In the genomic region with DNA sequence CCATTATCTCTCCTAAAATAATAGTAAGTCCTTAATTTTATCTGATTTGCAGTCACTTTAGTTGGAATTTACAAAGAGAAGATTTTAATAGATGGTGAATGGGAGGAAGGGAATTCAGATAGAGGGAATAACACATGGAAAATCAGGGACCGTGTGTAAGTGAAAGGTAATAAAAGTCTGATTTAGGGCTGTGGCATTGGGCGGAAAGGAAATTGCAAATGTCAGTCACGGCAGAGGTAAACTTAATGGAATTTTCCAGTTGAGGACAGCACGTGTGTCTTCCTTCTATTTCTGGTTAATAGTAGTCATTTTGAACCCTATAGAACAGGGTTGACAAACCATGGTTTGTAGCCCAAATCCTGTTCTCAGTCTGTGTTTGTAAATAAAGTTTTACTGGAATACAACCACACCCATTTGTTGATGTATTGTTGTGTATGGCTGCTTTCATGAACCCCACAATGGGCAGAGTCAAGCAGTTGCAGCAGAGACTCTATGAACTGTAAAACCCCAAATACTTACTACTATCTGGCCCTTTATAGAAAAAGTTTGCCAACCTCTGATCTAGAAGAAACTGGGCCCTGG, we compare ENCODE assay signal across 18 cellular contexts. TPM values are rescaled to one million over a fixed set of nuclear protein-coding genes. Genes with fewer than 3 reads are reported as not detected.
A peak's percentile ranks its signal among the peaks of the same experiment; 100 is the strongest.
DNase-seq lines count a peak whose midpoint lies in the region; ATAC-seq and TF ChIP-seq lines count a peak whose summit lies in the region.
"Had no signal": no experiment of that assay in that cellular context is flagged by ENCODE, and none has a peak within 500 bp of the region (broad histone marks: within the 10 kb centered on the region; RNA-seq: fewer than 3 reads in every experiment).

No MANE protein-coding gene starts in this region.

- peaks cover 77% of the 10 kb centered on the region for H3K4me1 ChIP-seq in OCI-LY1 (ENCODE audit: insufficient read depth, low read length, severe bottlenecking)
- H3K4me1 ChIP-seq in smooth muscle cell (ENCODE audit: low read depth), result peaks cover 9% of the 10 kb centered on the region

- H3K4me3 Mint-ChIP-seq in activated T-cell treated with anti-CD3 and anti-CD28 coated beads, Interleukin-2, amount 50 U/mL, for 72 hours, result peak overlapping the region; percentile 7 to 66
- H3K4me3 Mint-ChIP-seq in activated naive CD8-positive, alpha-beta T cell treated with anti-CD3 and anti-CD28 coated beads, Interleukin-2, amount 50 U/mL, for 24 hours, result peak overlapping the region; percentile 65
- H3K4me3 Mint-ChIP-seq in chondrocyte (ENCODE audit: unreplicated experiment), result no peak overlapping the region
- H3K4me3 Mint-ChIP-seq: endodermal cell, H9 had no signal

- H3K36me3 ChIP-seq in OCI-LY1 (ENCODE audit: insufficient read depth, low read length) (peaks cover 8% of the 10 kb centered on the region; the same call in 1 of the 2 replicates), smooth muscle cell (ENCODE audit: low read depth) (no peaks in the 10 kb centered on the region)
- H3K36me3 ChIP-seq: left ventricle myocardium inferior had no signal

- peak overlapping the region; percentile 63 for H3K27ac ChIP-seq in OCI-LY1 (ENCODE audit: low read depth, low read length, poor library complexity, severe bottlenecking)
- H3K27ac ChIP-seq in smooth muscle cell (ENCODE audit: low read depth), result peak overlapping the region; percentile 60
- H3K27ac ChIP-seq: left ventricle myocardium inferior, testis had no signal

- H3K4me3 ChIP-seq in OCI-LY1 (ENCODE audit: low read depth, low read length, poor library complexity, severe bottlenecking), result no peak overlapping the region
- H3K4me3 ChIP-seq in smooth muscle cell, result no peak overlapping the region
- H3K4me3 ChIP-seq: left ventricle myocardium inferior, testis had no signal

- no peaks in the 10 kb centered on the region for H3K27me3 Mint-ChIP-seq in activated T-cell treated with anti-CD3 and anti-CD28 coated beads, Interleukin-2, amount 50 U/mL, for 72 hours (ENCODE audit: low read depth)
- H3K27me3 Mint-ChIP-seq in activated naive CD8-positive, alpha-beta T cell treated with anti-CD3 and anti-CD28 coated beads, Interleukin-2, amount 50 U/mL, for 24 hours, result no peaks in the 10 kb centered on the region
- no peaks in the 10 kb centered on the region for H3K27me3 Mint-ChIP-seq in chondrocyte (ENCODE audit: low read depth)

- H3F3A ChIP-seq in OCI-LY1 (ENCODE audit: insufficient read depth, low read length), result no peaks in the 10 kb centered on the region
- peaks cover 17% of the 10 kb centered on the region for H3F3A ChIP-seq in smooth muscle cell (ENCODE audit: low read depth)

- H3K27ac Mint-ChIP-seq in activated T-cell treated with anti-CD3 and anti-CD28 coated beads, Interleukin-2, amount 50 U/mL, for 72 hours, result peak overlapping the region; percentile 96
- peak overlapping the region; percentile 90 for H3K27ac Mint-ChIP-seq in activated naive CD8-positive, alpha-beta T cell treated with anti-CD3 and anti-CD28 coated beads, Interleukin-2, amount 50 U/mL, for 24 hours
- H3K27ac Mint-ChIP-seq in chondrocyte (ENCODE audit: unreplicated experiment), result no peak overlapping the region
- H3K27ac Mint-ChIP-seq: endodermal cell, H9 had no signal

- H3K9me3 Mint-ChIP-seq in activated T-cell treated with anti-CD3 and anti-CD28 coated beads, Interleukin-2, amount 50 U/mL, for 72 hours, result peaks cover 0 to 2% of the 10 kb centered on the region in 2 donors
- no peaks in the 10 kb centered on the region for H3K9me3 Mint-ChIP-seq in activated naive CD8-positive, alpha-beta T cell treated with anti-CD3 and anti-CD28 coated beads, Interleukin-2, amount 50 U/mL, for 24 hours
- H3K9me3 Mint-ChIP-seq in chondrocyte (ENCODE audit: low read depth), result no peaks in the 10 kb centered on the region
- H3K9me3 Mint-ChIP-seq: endodermal cell, H9 had no signal

- ATAC-seq in activated T-cell treated with anti-CD3 and anti-CD28 coated beads, Interleukin-2, amount 50 U/mL, for 72 hours (replicated peaks in 1 of 2), result no peak
- ATAC-seq in activated naive CD8-positive, alpha-beta T cell treated with anti-CD3 and anti-CD28 coated beads, Interleukin-2, amount 50 U/mL, for 24 hours, result no peak
- ATAC-seq in GM21723 (IDR thresholded peaks at IDR 0.05; ENCODE audit: unreplicated experiment) (no peak), GM21786 (IDR thresholded peaks at IDR 0.05; ENCODE audit: unreplicated experiment) (no peak)

- peak overlapping the region; percentile 25 for H3K4me2 ChIP-seq in OCI-LY1 (ENCODE audit: low read length)
- H3K4me2 ChIP-seq in smooth muscle cell, result no peak overlapping the region

- 66% methylated on average over 4 of the region's 4 CpGs for WGBS in smooth muscle cell (ENCODE audit: low lambda C conversion rate)

- DNase-seq in activated T-cell treated with anti-CD3 and anti-CD28 coated beads, Interleukin-2, amount 50 U/mL, for 72 hours, result no peak
- DNase-seq in activated T-cell treated with anti-CD3 and anti-CD28 coated beads for 4 hours (no peak), smooth muscle cell (lab: John Stamatoyannopoulos, UW; ENCODE audit: unreplicated experiment) (no peak), chondrocyte (ENCODE audit: low spot score) (no peak)
- DNase-seq in activated naive CD8-positive, alpha-beta T cell treated with anti-CD3 and anti-CD28 coated beads, Interleukin-2, amount 50 U/mL, for 24 hours, result no peak
- DNase-seq: activated effector memory CD4-positive, alpha-beta T cell treated with Interleukin-2 at 50 U/mL for 16 hours; endodermal cell; H9; left ventricle myocardium inferior; NCI-H1105; NCI-H524 treated with DMSO at 0.1 percent for 48 hours; SW 1271; testis had no signal

- H2AFZ ChIP-seq in OCI-LY1 (ENCODE audit: low read length) (no peak overlapping the region), smooth muscle cell (ENCODE audit: low read depth) (no peak overlapping the region)

- no peaks in the 10 kb centered on the region for H3K27me3 ChIP-seq in OCI-LY1 (ENCODE audit: insufficient read depth, low read length)
- no peaks in the 10 kb centered on the region for H3K27me3 ChIP-seq in smooth muscle cell (ENCODE audit: low read depth)
- H3K27me3 ChIP-seq: testis had no signal

- no peaks in the 10 kb centered on the region for H3K9me2 ChIP-seq in OCI-LY1 (ENCODE audit: low read depth, low read length)

- H3K9me3 ChIP-seq in OCI-LY1 (ENCODE audit: low read length) (no peaks in the 10 kb centered on the region), smooth muscle cell (replicated peaks; ENCODE audit: low read depth) (no peaks in the 10 kb centered on the region)
- H3K9me3 ChIP-seq: left ventricle myocardium inferior, testis had no signal

- H3K36me3 Mint-ChIP-seq in activated T-cell treated with anti-CD3 and anti-CD28 coated beads, Interleukin-2, amount 50 U/mL, for 72 hours (ENCODE audit: insufficient read depth in 2 of 2), result peaks cover 4 to 13% of the 10 kb centered on the region in 2 donors
- peaks cover 17% of the 10 kb centered on the region for H3K36me3 Mint-ChIP-seq in activated naive CD8-positive, alpha-beta T cell treated with anti-CD3 and anti-CD28 coated beads, Interleukin-2, amount 50 U/mL, for 24 hours (ENCODE audit: low read depth)
- peaks cover 4% of the 10 kb centered on the region for H3K36me3 Mint-ChIP-seq in chondrocyte (ENCODE audit: low read depth)

- peaks cover 35% of the 10 kb centered on the region for H3K79me2 ChIP-seq in OCI-LY1 (ENCODE audit: insufficient read depth, low read length)
- H3K79me2 ChIP-seq in smooth muscle cell (ENCODE audit: low read depth), result peaks cover 99% of the 10 kb centered on the region

- TF ChIP-seq CTCF in OCI-LY1 (IDR thresholded peaks at IDR 0.05; ENCODE audit: low read length) (no peak), smooth muscle cell (IDR thresholded peaks at IDR 0.05; ENCODE audit: borderline replicate concordance, insufficient read depth, poor library complexity, severe bottlenecking) (no peak), chondrocyte (IDR thresholded peaks at IDR 0.05) (no peak)

- H3K4me1 Mint-ChIP-seq in activated T-cell treated with anti-CD3 and anti-CD28 coated beads, Interleukin-2, amount 50 U/mL, for 72 hours (ENCODE audit: low read depth), result peaks cover 88% of the 10 kb centered on the region
- H3K4me1 Mint-ChIP-seq in activated naive CD8-positive, alpha-beta T cell treated with anti-CD3 and anti-CD28 coated beads, Interleukin-2, amount 50 U/mL, for 24 hours, result peaks cover 84% of the 10 kb centered on the region
- peaks cover 41% of the 10 kb centered on the region for H3K4me1 Mint-ChIP-seq in chondrocyte (ENCODE audit: low read depth)

- no peaks in the 10 kb centered on the region for H4K20me1 ChIP-seq in OCI-LY1 (ENCODE audit: insufficient read depth, low read length)
- H4K20me1 ChIP-seq in smooth muscle cell (ENCODE audit: low read depth), result peaks cover 39% of the 10 kb centered on the region

- H3K9ac ChIP-seq in OCI-LY1 (ENCODE audit: low read length) (no peak overlapping the region; the same call in 1 of the 2 replicates), smooth muscle cell (ENCODE audit: low read depth) (no peak overlapping the region)

RNA-seq across cellular contexts. Expression of gene PACS1, which starts 34.1 kb away (rescaled TPM):
- 100 to 1,000 TPM; 104 to 114 TPM for total RNA-seq in activated T-cell treated with anti-CD3 and anti-CD28 coated beads, Interleukin-2, amount 50 U/mL, for 72 hours
- 48.0 and 87.6 TPM in 2 replicates for total RNA-seq in smooth muscle cell
- polyA plus RNA-seq in smooth muscle cell, result 139 and 140 TPM in 2 replicates
- total RNA-seq in chondrocyte, result 74.4 to 90.7 TPM (median 85.7 TPM) in 3 replicates

RNA-seq across cellular contexts. Expression of gene SF3B2, which starts 52.0 kb away (rescaled TPM):
- 100 to 1,000 TPM; 222 to 223 TPM for total RNA-seq in activated T-cell treated with anti-CD3 and anti-CD28 coated beads, Interleukin-2, amount 50 U/mL, for 72 hours
- 104 and 125 TPM in 2 replicates for total RNA-seq in smooth muscle cell
- 182 and 203 TPM in 2 replicates for polyA plus RNA-seq in smooth muscle cell
- total RNA-seq in chondrocyte, result 142 to 169 TPM (median 143 TPM) in 3 replicates

RNA-seq across cellular contexts. Expression of gene GAL3ST3, which starts 55.2 kb away (rescaled TPM):
- under 1 TPM; 0.36 to 0.42 TPM for total RNA-seq in activated T-cell treated with anti-CD3 and anti-CD28 coated beads, Interleukin-2, amount 50 U/mL, for 72 hours
- total RNA-seq in smooth muscle cell (0.27 TPM in 1 of 2 replicates, not detected in the other), chondrocyte (1.1 to 2.0 TPM (median 1.8 TPM) in 3 replicates)
- 0.23 TPM in 1 of 2 replicates, not detected in the other for polyA plus RNA-seq in smooth muscle cell
- total RNA-seq: fibroblast of lung, mononuclear cell had no signal
- polyA plus RNA-seq: fibroblast of lung had no signal
